16 cellular contexts compared by ENCODE assay signal in the genomic region with DNA sequence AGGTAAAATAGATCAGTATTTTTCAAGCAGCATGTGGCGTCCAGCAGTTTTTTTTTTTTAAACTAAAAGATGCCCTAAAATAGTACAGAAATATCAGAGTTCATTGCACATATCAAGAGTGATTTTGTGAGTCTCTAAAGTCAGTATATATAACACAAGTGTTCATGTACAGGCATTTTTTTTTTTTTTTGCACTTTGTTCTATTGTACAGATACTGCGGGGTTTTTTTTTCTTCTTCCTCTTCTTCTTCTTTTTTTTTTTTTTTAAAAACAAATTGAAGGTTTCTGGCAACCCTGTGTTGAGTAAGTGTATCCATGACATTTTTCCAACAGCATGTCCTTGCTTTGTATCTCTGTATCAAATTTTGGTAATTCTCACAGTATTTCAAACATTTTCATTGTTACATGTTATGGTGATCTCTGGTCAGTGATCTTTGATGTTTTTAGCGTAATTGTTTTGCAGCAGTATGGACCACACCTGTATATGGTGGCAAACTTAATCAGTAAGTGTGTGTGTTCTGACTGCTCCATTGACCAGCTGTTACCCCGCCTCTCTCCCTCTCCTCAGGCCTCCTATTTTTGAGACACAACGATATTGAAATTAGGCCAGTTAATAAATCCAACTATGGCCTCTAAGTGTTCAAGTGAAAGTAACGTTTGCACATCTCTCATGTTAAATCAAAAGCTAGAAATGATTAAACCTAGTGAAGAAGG.
A peak's percentile ranks its signal among the peaks of the same experiment; 100 is the strongest.
DNase-seq lines count a peak whose midpoint lies in the region; ATAC-seq and TF ChIP-seq lines count a peak whose summit lies in the region.
"Had no signal": no experiment of that assay in that cellular context is flagged by ENCODE, and none has a peak within 500 bp of the region (broad histone marks: within the 10 kb centered on the region; RNA-seq: fewer than 3 reads in every experiment).

No MANE protein-coding gene starts in this region.

- H3K27ac ChIP-seq in GM23338 (ENCODE audit: low read depth) = no peak overlapping the region
- H3K27ac ChIP-seq in stomach smooth muscle (ENCODE audit: low read length) = peak overlapping the region; percentile 79
- H3K27ac ChIP-seq: SK-N-MC had no signal

- TF ChIP-seq CTCF in GM23338 (conservative IDR thresholded peaks at IDR 0.05; ENCODE audit: low read depth in 2 of 2) (no peak), WTC11 (IDR thresholded peaks at IDR 0.05) (no peak), mucosa of descending colon (IDR thresholded peaks at IDR 0.05) (no peak)

- H3K36me3 Mint-ChIP-seq in GM23338 (ENCODE audit: low read depth) (no peaks in the 10 kb centered on the region), WTC11 (peaks cover 5% of the 10 kb centered on the region)
- H3K36me3 Mint-ChIP-seq: activated naive CD8-positive, alpha-beta T cell treated with anti-CD3 and anti-CD28 coated beads, Interleukin-2, amount 10 ng/mL, durations not matched to agents 7 days and 5 days had no signal

- H3K9ac ChIP-seq in stomach smooth muscle (ENCODE audit: low read length in 2 of 2) = peak overlapping the region; percentile 54 to 63

- H3K9me3 ChIP-seq in mucosa of descending colon (no peaks in the 10 kb centered on the region), stomach smooth muscle (ENCODE audit: control insufficient read depth in 2 of 2, low read length in 2 of 2) (no peaks in the 10 kb centered on the region)

- no peaks in the 10 kb centered on the region for H3K27me3 ChIP-seq in GM23338 (ENCODE audit: insufficient read depth)
- no peaks in the 10 kb centered on the region for H3K27me3 ChIP-seq in stomach smooth muscle (ENCODE audit: control insufficient read depth in 1 of 2, insufficient read depth in 2 of 2, low read length in 2 of 2)

- CTCF ChIA-PET in WTC11 (lab: Charles Lee) = interaction anchor here (0.5 to 1.2 kb wide), 4 partner anchors 39 to 231 kb away, joined by 3 read pairs; a partner anchor contains a TSS

- H2AFZ ChIP-seq in GM23338 = no peak overlapping the region

- no peak for ATAC-seq in GM23338
- ATAC-seq in WTC11 = no peak
- peak; percentile 66 for ATAC-seq in mucosa of descending colon

- peaks cover 100% of the 10 kb centered on the region for H3K79me2 ChIP-seq in GM23338 (replicated peaks; ENCODE audit: insufficient read depth)

- no peaks in the 10 kb centered on the region for H3F3A ChIP-seq in GM23338 (replicated peaks; ENCODE audit: low read depth)

- DNase-seq in GM23338 (ENCODE audit: low spot score) (no peak), WTC11 (ENCODE audit: low spot score) (no peak), mucosa of descending colon (peak in 1 of 3 donors; percentile 36), NCI-H2029 (lab: John Stamatoyannopoulos, UW) (no peak), dedifferentiated amniotic fluid mesenchymal stem cell (ENCODE audit: extremely low spot score) (no peak), EL (no peak)
- DNase-seq: activated CD4-positive, alpha-beta memory T cell treated with anti-CD3 and anti-CD28 coated beads, Interleukin-2, amount 10 ng/mL, durations not matched to agents 7 days and 5 days; activated naive CD8-positive, alpha-beta T cell treated with anti-CD3 and anti-CD28 coated beads, Interleukin-2, amount 10 ng/mL, durations not matched to agents 7 days and 5 days; activated T-cell treated with anti-CD3 and anti-CD28 coated beads, Interleukin-2, amount 50 U/mL, for 48 hours; effector CD4-positive, alpha-beta T cell; GDM1; NCI-H2029 treated with DMSO at 0.1 percent for 48 hours; NCI-H524 had no signal

- POLR2A ChIA-PET in WTC11 (lab: Charles Lee) = interaction anchor here (0.6 to 0.7 kb wide), 2 partner anchors 18 to 71 kb away, joined by 3 to 5 read pairs; no protein-coding TSS in a partner anchor

- H3K4me3 Mint-ChIP-seq in GM23338 (no peak overlapping the region; the same call in 2 of the 3 replicates), WTC11 (no peak overlapping the region)
- H3K4me3 Mint-ChIP-seq: activated CD4-positive, alpha-beta memory T cell treated with anti-CD3 and anti-CD28 coated beads, Interleukin-2, amount 10 ng/mL, durations not matched to agents 7 days and 5 days; activated naive CD8-positive, alpha-beta T cell treated with anti-CD3 and anti-CD28 coated beads, Interleukin-2, amount 10 ng/mL, durations not matched to agents 7 days and 5 days; stimulated activated naive CD8-positive, alpha-beta T cell treated with anti-CD3 and anti-CD28 coated beads, Interleukin-15, Interleukin-2, amounts not matched to agents 100 ng/mL and 50 ng/mL, for 24 hours had no signal

- H4K20me1 ChIP-seq in GM23338 (replicated peaks; ENCODE audit: insufficient read depth) = peaks cover 18% of the 10 kb centered on the region

- H3K9me3 Mint-ChIP-seq in GM23338 = no peaks in the 10 kb centered on the region
- peaks cover 5% of the 10 kb centered on the region for H3K9me3 Mint-ChIP-seq in WTC11
- H3K9me3 Mint-ChIP-seq: activated CD4-positive, alpha-beta memory T cell treated with anti-CD3 and anti-CD28 coated beads, Interleukin-2, amount 10 ng/mL, durations not matched to agents 7 days and 5 days; activated naive CD8-positive, alpha-beta T cell treated with anti-CD3 and anti-CD28 coated beads, Interleukin-2, amount 10 ng/mL, durations not matched to agents 7 days and 5 days; stimulated activated naive CD8-positive, alpha-beta T cell treated with anti-CD3 and anti-CD28 coated beads, Interleukin-15, Interleukin-2, amounts not matched to agents 100 ng/mL and 50 ng/mL, for 24 hours had no signal

- H3K4me3 ChIP-seq in GM23338 (0 out of 2 replicates have a peak overlapping the region, but pooled peaks have one; percentile 13), mucosa of descending colon (no peak overlapping the region), stomach smooth muscle (ENCODE audit: low read length in 2 of 2) (no peak overlapping the region)
- H3K4me3 ChIP-seq: SK-N-MC had no signal

- H3K36me3 ChIP-seq in GM23338 (ENCODE audit: insufficient read depth) = no peaks in the 10 kb centered on the region
- no peaks in the 10 kb centered on the region for H3K36me3 ChIP-seq in mucosa of descending colon (ENCODE audit: low read depth)
- H3K36me3 ChIP-seq in stomach smooth muscle (ENCODE audit: control insufficient read depth in 2 of 2, insufficient read depth in 2 of 2, low read length in 2 of 2) = no peaks in the 10 kb centered on the region

- H3K4me1 Mint-ChIP-seq in GM23338 (peaks cover 82% of the 10 kb centered on the region), WTC11 (peaks cover 86% of the 10 kb centered on the region)

- H3K4me1 ChIP-seq in GM23338 (ENCODE audit: insufficient read depth) (peaks cover 85% of the 10 kb centered on the region), mucosa of descending colon (ENCODE audit: low read depth) (peaks cover 61% of the 10 kb centered on the region), stomach smooth muscle (ENCODE audit: control insufficient read depth, insufficient read depth, low read length) (peaks cover 38% of the 10 kb centered on the region)

- intact Hi-C loops in mucosa of descending colon (cut with DNase I, micrococcal nuclease) = loop anchor here in 1 of 2 donors (10.0 kb wide), 1 partner anchor 75 kb away; a partner anchor contains a TSS

- peak overlapping the region; percentile 56; the same call in 1 of the 2 replicates for H3K4me2 ChIP-seq in GM23338

- H3K27ac Mint-ChIP-seq in GM23338 = no peak overlapping the region; the same call in 1 of the 2 replicates
- peak overlapping the region; percentile 20 for H3K27ac Mint-ChIP-seq in WTC11
- H3K27ac Mint-ChIP-seq: activated CD4-positive, alpha-beta memory T cell treated with anti-CD3 and anti-CD28 coated beads, Interleukin-2, amount 10 ng/mL, durations not matched to agents 7 days and 5 days; activated naive CD8-positive, alpha-beta T cell treated with anti-CD3 and anti-CD28 coated beads, Interleukin-2, amount 10 ng/mL, durations not matched to agents 7 days and 5 days; stimulated activated naive CD8-positive, alpha-beta T cell treated with anti-CD3 and anti-CD28 coated beads, Interleukin-15, Interleukin-2, amounts not matched to agents 100 ng/mL and 50 ng/mL, for 24 hours had no signal

- peaks cover 12% of the 10 kb centered on the region for H3K9me2 ChIP-seq in GM23338 (ENCODE audit: insufficient read depth)

- peaks cover 2% of the 10 kb centered on the region for H3K27me3 Mint-ChIP-seq in GM23338 (ENCODE audit: insufficient read depth, low read depth, poor library complexity)
- H3K27me3 Mint-ChIP-seq in WTC11 (ENCODE audit: low read depth) = no peaks in the 10 kb centered on the region
- H3K27me3 Mint-ChIP-seq: stimulated activated naive CD8-positive, alpha-beta T cell treated with anti-CD3 and anti-CD28 coated beads, Interleukin-15, Interleukin-2, amounts not matched to agents 100 ng/mL and 50 ng/mL, for 24 hours had no signal

TF ChIP-seq in GM23338, 12 proteins besides CTCF, POLR2A, EP300 and RAD21 (continues in another document):
- TF ChIP-seq NANOG (IDR thresholded peaks at IDR 0.05; ENCODE audit: borderline replicate concordance) (no peak), CREB1 (CRISPR knock-in tag; IDR thresholded peaks at IDR 0.05; ENCODE audit: low read depth) (no peak), STAT1 (IDR thresholded peaks at IDR 0.05; ENCODE audit: unreplicated experiment) (no peak), ZNF331 (CRISPR knock-in tag; IDR thresholded peaks at IDR 0.05; ENCODE audit: low read depth) (no peak)
- TF ChIP-seq, protein P1, sequence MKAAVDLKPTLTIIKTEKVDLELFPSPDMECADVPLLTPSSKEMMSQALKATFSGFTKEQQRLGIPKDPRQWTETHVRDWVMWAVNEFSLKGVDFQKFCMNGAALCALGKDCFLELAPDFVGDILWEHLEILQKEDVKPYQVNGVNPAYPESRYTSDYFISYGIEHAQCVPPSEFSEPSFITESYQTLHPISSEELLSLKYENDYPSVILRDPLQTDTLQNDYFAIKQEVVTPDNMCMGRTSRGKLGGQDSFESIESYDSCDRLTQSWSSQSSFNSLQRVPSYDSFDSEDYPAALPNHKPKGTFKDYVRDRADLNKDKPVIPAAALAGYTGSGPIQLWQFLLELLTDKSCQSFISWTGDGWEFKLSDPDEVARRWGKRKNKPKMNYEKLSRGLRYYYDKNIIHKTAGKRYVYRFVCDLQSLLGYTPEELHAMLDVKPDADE (IDR thresholded peaks at IDR 0.05) = no peak

TF ChIP-seq in WTC11, 78 proteins besides CTCF, POLR2A, EP300 and RAD21 (continues in another document):
- TF ChIP-seq NR2C2 (CRISPR knock-in tag; IDR thresholded peaks at IDR 0.05) = no peak
- TF ChIP-seq NR1H2 (CRISPR knock-in tag; IDR thresholded peaks at IDR 0.05) = no peak
